Comparison of ENCODE assay signal across 1 cellular context in the genomic region with DNA sequence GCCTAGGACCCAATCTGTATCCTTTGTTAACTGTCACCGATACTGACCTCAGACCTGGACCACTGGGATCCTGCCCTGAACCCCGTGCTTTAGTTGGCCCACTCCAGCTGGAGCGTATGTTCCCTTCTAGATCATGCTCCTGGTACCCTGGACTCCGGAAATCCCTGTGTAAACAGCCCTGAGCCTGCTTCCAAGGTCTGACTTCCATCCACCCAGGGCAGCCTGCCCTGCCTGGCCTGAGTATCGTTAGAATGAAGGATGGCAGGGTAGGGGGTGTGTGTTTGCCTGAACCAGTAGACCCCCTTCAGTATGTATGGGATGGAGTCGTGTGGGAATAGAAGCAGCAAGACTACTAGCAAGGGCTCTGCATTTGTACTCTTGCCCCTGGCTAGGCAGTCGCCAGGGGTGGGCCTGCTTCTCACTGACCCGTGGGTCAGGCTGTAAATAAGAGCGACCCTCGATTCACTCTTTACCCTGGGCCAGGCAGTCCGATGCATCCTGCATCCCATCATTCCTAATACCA.
TF ChIP-seq lines count a peak whose summit lies in the region.

No MANE protein-coding gene starts in this region.

TF ChIP-seq in liver, 16 proteins besides CTCF, POLR2A, EP300 and RAD21 (continued from another document):
- TF ChIP-seq, protein P1, sequence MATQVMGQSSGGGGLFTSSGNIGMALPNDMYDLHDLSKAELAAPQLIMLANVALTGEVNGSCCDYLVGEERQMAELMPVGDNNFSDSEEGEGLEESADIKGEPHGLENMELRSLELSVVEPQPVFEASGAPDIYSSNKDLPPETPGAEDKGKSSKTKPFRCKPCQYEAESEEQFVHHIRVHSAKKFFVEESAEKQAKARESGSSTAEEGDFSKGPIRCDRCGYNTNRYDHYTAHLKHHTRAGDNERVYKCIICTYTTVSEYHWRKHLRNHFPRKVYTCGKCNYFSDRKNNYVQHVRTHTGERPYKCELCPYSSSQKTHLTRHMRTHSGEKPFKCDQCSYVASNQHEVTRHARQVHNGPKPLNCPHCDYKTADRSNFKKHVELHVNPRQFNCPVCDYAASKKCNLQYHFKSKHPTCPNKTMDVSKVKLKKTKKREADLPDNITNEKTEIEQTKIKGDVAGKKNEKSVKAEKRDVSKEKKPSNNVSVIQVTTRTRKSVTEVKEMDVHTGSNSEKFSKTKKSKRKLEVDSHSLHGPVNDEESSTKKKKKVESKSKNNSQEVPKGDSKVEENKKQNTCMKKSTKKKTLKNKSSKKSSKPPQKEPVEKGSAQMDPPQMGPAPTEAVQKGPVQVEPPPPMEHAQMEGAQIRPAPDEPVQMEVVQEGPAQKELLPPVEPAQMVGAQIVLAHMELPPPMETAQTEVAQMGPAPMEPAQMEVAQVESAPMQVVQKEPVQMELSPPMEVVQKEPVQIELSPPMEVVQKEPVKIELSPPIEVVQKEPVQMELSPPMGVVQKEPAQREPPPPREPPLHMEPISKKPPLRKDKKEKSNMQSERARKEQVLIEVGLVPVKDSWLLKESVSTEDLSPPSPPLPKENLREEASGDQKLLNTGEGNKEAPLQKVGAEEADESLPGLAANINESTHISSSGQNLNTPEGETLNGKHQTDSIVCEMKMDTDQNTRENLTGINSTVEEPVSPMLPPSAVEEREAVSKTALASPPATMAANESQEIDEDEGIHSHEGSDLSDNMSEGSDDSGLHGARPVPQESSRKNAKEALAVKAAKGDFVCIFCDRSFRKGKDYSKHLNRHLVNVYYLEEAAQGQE (IDR thresholded peaks at IDR 0.05): no peak
- TF ChIP-seq RXRA (IDR thresholded peaks at IDR 0.05): no peak
